Comparison of ENCODE assay signal across 6 cellular contexts in the genomic region with DNA sequence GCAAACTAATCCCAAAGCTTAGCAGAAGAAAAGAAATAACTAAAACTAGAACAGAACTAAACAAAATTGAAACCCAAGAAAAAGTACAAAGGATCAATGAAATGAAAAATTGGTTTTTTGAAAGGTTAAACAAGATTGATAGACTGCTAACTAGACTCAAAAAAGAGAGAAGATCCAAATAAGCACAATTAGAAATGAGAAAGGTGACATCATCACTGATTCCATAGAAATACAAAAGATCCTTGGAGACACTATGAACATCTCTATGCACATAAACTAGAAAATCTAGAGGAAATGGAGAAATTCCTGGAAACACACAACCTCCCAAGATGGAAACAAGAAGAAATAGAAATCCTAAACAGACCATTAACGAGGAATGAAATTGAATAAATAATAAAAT.
"Had no signal": no experiment of that assay in that cellular context is flagged by ENCODE, and none has a peak within 500 bp of the region (broad histone marks: within the 10 kb centered on the region; RNA-seq: fewer than 3 reads in every experiment).

No MANE protein-coding gene starts in this region.

- DNase-seq: KG1 had no signal

- ATAC-seq: GM23338, HCT116 had no signal

- H3K4me3 ChIP-seq: GM23338, HAP-1 had no signal

- H3K9me3 ChIP-seq: HAP-1 had no signal

- FAIRE-seq: H1, HTR-8/SVneo had no signal

- H3K36me3 ChIP-seq: HAP-1 had no signal

- H2AFZ ChIP-seq: GM23338 had no signal

- H3K4me2 ChIP-seq: GM23338 had no signal
